ENCODE assay signal across 23 cellular contexts in the genomic region with DNA sequence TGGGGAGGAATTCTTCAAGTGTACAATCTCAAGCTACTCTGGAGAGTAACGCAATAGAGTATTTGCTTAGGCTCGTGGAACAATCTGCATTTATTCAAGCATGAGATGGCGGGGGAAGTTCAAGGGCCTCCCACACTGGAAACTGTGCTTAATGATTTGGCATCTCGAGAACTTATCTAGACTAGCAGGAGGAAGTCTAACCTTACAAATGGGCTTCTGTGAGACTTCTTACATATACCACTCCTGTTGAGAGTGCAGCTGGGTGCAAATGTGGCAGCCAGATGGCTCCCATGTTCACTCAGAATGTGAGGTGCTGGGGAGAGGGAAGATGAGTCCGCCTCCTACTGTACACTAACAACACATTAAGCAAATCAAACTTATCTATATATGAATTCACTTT. TPM values are rescaled to one million over a fixed set of nuclear protein-coding genes. Genes with fewer than 3 reads are reported as not detected.
DNase-seq lines count a peak whose midpoint lies in the region; ATAC-seq and TF ChIP-seq lines count a peak whose summit lies in the region.
"Had no signal": no experiment of that assay in that cellular context is flagged by ENCODE, and none has a peak within 500 bp of the region (broad histone marks: within the 10 kb centered on the region; RNA-seq: fewer than 3 reads in every experiment).

No MANE protein-coding gene starts in this region.

- H4K20me1 ChIP-seq in OCI-LY3 (ENCODE audit: insufficient read depth, low read length), result no peaks in the 10 kb centered on the region
- H4K20me1 ChIP-seq: BLaER1 treated with 17β-estradiol and CSF1 and Interleukin-3, amounts not matched to agents 10 nM and 100 nM had no signal

- peak overlapping the region; percentile 22; the same call in 1 of the 2 replicates for H3K9ac ChIP-seq in OCI-LY3 (ENCODE audit: low read length)
- H3K9ac ChIP-seq: BLaER1 treated with 17β-estradiol and CSF1 and Interleukin-3, amounts not matched to agents 10 nM and 100 nM had no signal

- 59 to 70% methylated on average over 5 of the region's 5 CpGs for WGBS in upper lobe of left lung, 2 donors

- DNase-seq in DMS 273 (lab: John Stamatoyannopoulos, UW; ENCODE audit: unreplicated experiment) (peak; percentile 3), DMS 273 treated with DMSO at 0.1 percent for 48 hours (lab: John Stamatoyannopoulos, UW) (no peak), fibroblast of mammary gland (ENCODE audit: low read depth) (peak; percentile 11), upper lobe of left lung (peak in 1 of 2 donors; percentile 63)
- DNase-seq in activated T-cell treated with anti-CD3 and anti-CD28 coated beads, Interleukin-2, amount 50 U/mL, for 1 hour, result no peak
- DNase-seq in activated CD4-positive, alpha-beta T cell treated with anti-CD3 and anti-CD28 coated beads, Interleukin-2, amount 50 U/mL, for 48 hours, result no peak
- DNase-seq: activated CD4-positive, alpha-beta T cell treated with anti-CD3 and anti-CD28 coated beads for 48 hours; activated gamma-delta T cell treated with Interleukin-2 at 50 U/mL for 16 hours; DMS153; kidney; NCI-H1092; NCI-H2081 treated with DMSO at 0.1 percent for 48 hours; NCI-H526 treated with DMSO at 0.1 percent for 48 hours; PC-9; stimulated activated CD8-positive, alpha-beta memory T cell treated with anti-CD3 and anti-CD28 coated beads, Interleukin-4, amount 100 ng/mL, for 48 hours; T1000 had no signal

- no peak for TF ChIP-seq EP300 in upper lobe of left lung (IDR thresholded peaks at IDR 0.05)

- H3K27me3 ChIP-seq in OCI-LY3 (ENCODE audit: low read depth, low read length) (no peaks in the 10 kb centered on the region), upper lobe of left lung (no peaks in the 10 kb centered on the region)
- H3K27me3 ChIP-seq: cardiac muscle cell had no signal

- H3K36me3 ChIP-seq in OCI-LY3 (replicated peaks; ENCODE audit: low read depth, low read length), result no peaks in the 10 kb centered on the region
- no peaks in the 10 kb centered on the region for H3K36me3 ChIP-seq in upper lobe of left lung
- H3K36me3 ChIP-seq: BLaER1 treated with 17β-estradiol and CSF1 and Interleukin-3, amounts not matched to agents 10 nM and 100 nM; cardiac muscle cell had no signal

- H3K27ac ChIP-seq in OCI-LY3 (ENCODE audit: low read length) (peak overlapping the region; percentile 39), upper lobe of left lung (no peak overlapping the region)
- H3K27ac ChIP-seq: 22Rv1; BLaER1 treated with 17β-estradiol and CSF1 and Interleukin-3, amounts not matched to agents 10 nM and 100 nM; cardiac muscle cell; PC-9 had no signal

- H3K79me2 ChIP-seq in OCI-LY3 (ENCODE audit: low read length), result no peaks in the 10 kb centered on the region

- ATAC-seq in upper lobe of left lung (ENCODE audit: low FRiP score in 2 of 2), result peak; percentile 10 to 74
- no peak for ATAC-seq in GM18861 (IDR thresholded peaks at IDR 0.05; ENCODE audit: unreplicated experiment)
- ATAC-seq: natural killer cell treated with Interleukin-12 subunit alpha and Interleukin-12 subunit beta and Interleukin-15 and Interleukin-18, amount 100 ng/mL, for 72 hours had no signal

- H3K4me3 ChIP-seq in OCI-LY3 (ENCODE audit: low read length) (peak overlapping the region; percentile 42), fibroblast of mammary gland (ENCODE audit: control insufficient read depth, low read depth, low read length) (no peak overlapping the region), upper lobe of left lung (no peak overlapping the region)
- H3K4me3 ChIP-seq: BLaER1 treated with 17β-estradiol and CSF1 and Interleukin-3, amounts not matched to agents 10 nM and 100 nM; cardiac muscle cell; PC-9; smooth muscle cell had no signal

- TF ChIP-seq POLR2A in upper lobe of left lung (IDR thresholded peaks at IDR 0.05), result no peak

- peak overlapping the region; percentile 67 for H2AFZ ChIP-seq in OCI-LY3 (ENCODE audit: low read depth, low read length)
- H2AFZ ChIP-seq: PC-9 had no signal

- H3K4me1 ChIP-seq in OCI-LY3 (ENCODE audit: low read length), result peaks cover 52% of the 10 kb centered on the region
- peaks cover 0 to 20% (median 10%) of the 10 kb centered on the region in 4 donors for H3K4me1 ChIP-seq in upper lobe of left lung

- H3K4me2 ChIP-seq in OCI-LY3 (ENCODE audit: low read length), result peak overlapping the region; percentile 65
- H3K4me2 ChIP-seq: BLaER1 treated with 17β-estradiol and CSF1 and Interleukin-3, amounts not matched to agents 10 nM and 100 nM; PC-9; smooth muscle cell had no signal

- TF ChIP-seq CTCF in OCI-LY3 (IDR thresholded peaks at IDR 0.05; ENCODE audit: low read depth, low read length) (peak; percentile 89), fibroblast of mammary gland (conservative IDR thresholded peaks at IDR 0.05; ENCODE audit: control insufficient read depth, insufficient read depth, low read depth, low read length) (no peak), upper lobe of left lung (IDR thresholded peaks at IDR 0.05) (no peak)

- H3K9me3 ChIP-seq in OCI-LY3 (ENCODE audit: insufficient read depth, low read length) (no peaks in the 10 kb centered on the region), upper lobe of left lung (no peaks in the 10 kb centered on the region)
- H3K9me3 ChIP-seq: BLaER1 treated with 17β-estradiol and CSF1 and Interleukin-3, amounts not matched to agents 10 nM and 100 nM had no signal

RNA-seq across cellular contexts. Expression of gene PTPN13, which starts 29.3 kb away (rescaled TPM):
- 100 to 1,000 TPM in 2 of 6 donors, 10 to 100 TPM in 4; 50.1 to 163 (median 96.7) TPM for total RNA-seq in upper lobe of left lung

Comparison
In these comparisons a context has a peak if more than half of its experiments do, and no peak if none do; other contexts are left out.
1. DNase-seq: peak in DMS 273 (single experiment) and fibroblast of mammary gland (single experiment); none in DMS 273 treated with DMSO at 0.1 percent for 48 hours (single experiment), activated T-cell treated with anti-CD3 and anti-CD28 coated beads, Interleukin-2, amount 50 U/mL, for 1 hour (single experiment) and activated CD4-positive, alpha-beta T cell treated with anti-CD3 and anti-CD28 coated beads, Interleukin-2, amount 50 U/mL, for 48 hours (0 of 2).